ENCODE assay signal across 17 cellular contexts in the genomic region with DNA sequence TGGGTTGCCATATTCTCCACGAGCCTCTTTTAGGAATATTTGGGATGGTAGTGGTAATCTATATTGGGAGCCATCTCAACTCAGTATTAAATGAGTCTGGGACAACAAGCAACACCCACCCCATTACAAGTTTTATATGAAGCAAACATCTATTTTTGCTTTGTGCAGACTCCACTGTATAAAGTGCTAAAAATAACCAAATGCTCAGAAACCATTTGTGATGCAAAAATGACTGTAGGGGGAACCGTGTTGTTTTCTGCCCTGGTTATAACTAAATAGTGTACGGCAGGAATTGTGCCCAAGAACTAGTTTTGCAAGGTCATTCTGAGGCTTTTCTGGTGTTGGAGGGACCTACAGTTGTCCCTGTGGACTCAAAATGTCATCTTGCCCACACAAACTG.
DNase-seq lines count a peak whose midpoint lies in the region; ATAC-seq and TF ChIP-seq lines count a peak whose summit lies in the region.
"Had no signal": no experiment of that assay in that cellular context is flagged by ENCODE, and none has a peak within 500 bp of the region (broad histone marks: within the 10 kb centered on the region; RNA-seq: fewer than 3 reads in every experiment).

No MANE protein-coding gene starts in this region.

- no peak for TF ChIP-seq CTCF in heart right ventricle (IDR thresholded peaks at IDR 0.05)
- TF ChIP-seq CTCF in parathyroid adenoma (IDR thresholded peaks at IDR 0.05), result no peak

- no peak overlapping the region for H3K9ac ChIP-seq in parathyroid adenoma
- H3K9ac ChIP-seq: KMS-11 had no signal

- H3K27me3 ChIP-seq in heart right ventricle, result no peaks in the 10 kb centered on the region
- no peaks in the 10 kb centered on the region for H3K27me3 ChIP-seq in parathyroid adenoma (ENCODE audit: control insufficient read depth, insufficient read depth, low read length)
- H3K27me3 ChIP-seq: SJSA1 had no signal

- WGBS in heart right ventricle, 2 donors, result 31 to 52% methylated on average over 3 of the region's 3 CpGs

- ATAC-seq in heart right ventricle (peak in 3 of 8 donors; percentile 13 to 20 (median 15)), Right ventricle myocardium inferior (no peak), GM21717 (IDR thresholded peaks at IDR 0.05; ENCODE audit: unreplicated experiment) (no peak), HG03139 (IDR thresholded peaks at IDR 0.05; ENCODE audit: unreplicated experiment) (no peak)
- ATAC-seq in effector memory CD8-positive, alpha-beta T cell (replicated peaks), result no peak

- H3K4me3 Mint-ChIP-seq in effector memory CD8-positive, alpha-beta T cell, result no peak overlapping the region
- H3K4me3 Mint-ChIP-seq: T-helper 2 cell treated with Interferon-gamma antibody and Interleukin-4, amounts not matched to agents 5 μg/mL and 100 μg/mL, for 36 hours; WTC11 had no signal

- no peaks in the 10 kb centered on the region for H3K9me3 Mint-ChIP-seq in effector memory CD8-positive, alpha-beta T cell
- H3K9me3 Mint-ChIP-seq: T-helper 2 cell treated with Interferon-gamma antibody and Interleukin-4, amounts not matched to agents 5 μg/mL and 100 μg/mL, for 36 hours; WTC11 had no signal

- no peak overlapping the region for H2AFZ ChIP-seq in parathyroid adenoma

- DNase-seq in heart right ventricle (no peak), Right ventricle myocardium inferior (ENCODE audit: missing footprints) (no peak), iPS-NIHi11 (ENCODE audit: low spot score) (no peak)
- DNase-seq in effector memory CD8-positive, alpha-beta T cell, result no peak
- no peak for DNase-seq in activated CD4-positive, alpha-beta T cell treated with anti-CD3 and anti-CD28 coated beads for 1 hour
- DNase-seq: amygdala, islet precursor cell, midbrain, NCI-H1092 treated with DMSO at 0.1 percent for 48 hours had no signal

- peaks cover 4 to 57% (median 49%) of the 10 kb centered on the region in 9 donors for H3K4me1 ChIP-seq in heart right ventricle
- H3K4me1 ChIP-seq in parathyroid adenoma, result peaks cover 33% of the 10 kb centered on the region

- peak overlapping the region in 9 of 10 donors; percentile 18 to 80 (median 65) for H3K27ac ChIP-seq in heart right ventricle
- peak overlapping the region; percentile 67 for H3K27ac ChIP-seq in parathyroid adenoma
- H3K27ac ChIP-seq: C4-2B, KMS-11, SJSA1 had no signal

- peak overlapping the region; percentile 48 for H3K4me2 ChIP-seq in parathyroid adenoma (ENCODE audit: low read length)
- H3K4me2 ChIP-seq: KMS-11 had no signal

- intact Hi-C loops in heart right ventricle (cut with DNase I), result loop anchor here in 9 of 10 donors (5.0 to 10.0 kb wide), 7 partner anchors 34 to 229 kb away; a partner anchor contains a TSS
- intact Hi-C loops in Right ventricle myocardium inferior (cut with DNase I), result loop anchor here (2.0 to 5.0 kb wide), 2 partner anchors 49 to 89 kb away; a partner anchor contains a TSS

- no peak overlapping the region for H3K4me3 ChIP-seq in heart right ventricle
- peak overlapping the region; percentile 16 for H3K4me3 ChIP-seq in parathyroid adenoma (ENCODE audit: low read depth, low read length)
- H3K4me3 ChIP-seq: SJSA1 had no signal

- H3K79me2 ChIP-seq in parathyroid adenoma, result peaks cover 13% of the 10 kb centered on the region

- peak overlapping the region; percentile 39 to 85 for H3K27ac Mint-ChIP-seq in effector memory CD8-positive, alpha-beta T cell
- H3K27ac Mint-ChIP-seq: T-helper 2 cell treated with Interferon-gamma antibody and Interleukin-4, amounts not matched to agents 5 μg/mL and 100 μg/mL, for 36 hours; WTC11 had no signal

- H3K4me1 Mint-ChIP-seq in effector memory CD8-positive, alpha-beta T cell (ENCODE audit: low read depth in 2 of 2), result peaks cover 16 to 47% of the 10 kb centered on the region in 2 donors

- peaks cover 5% of the 10 kb centered on the region for H3K36me3 Mint-ChIP-seq in effector memory CD8-positive, alpha-beta T cell (ENCODE audit: insufficient read depth)
- H3K36me3 Mint-ChIP-seq: WTC11 had no signal

- H3K36me3 ChIP-seq in heart right ventricle (no peaks in the 10 kb centered on the region), parathyroid adenoma (ENCODE audit: control insufficient read depth, insufficient read depth, low read length) (no peaks in the 10 kb centered on the region)
- H3K36me3 ChIP-seq: SJSA1 had no signal

- H3K9me3 ChIP-seq in heart right ventricle (no peaks in the 10 kb centered on the region), parathyroid adenoma (ENCODE audit: control insufficient read depth, low read length) (no peaks in the 10 kb centered on the region)
- H3K9me3 ChIP-seq: SJSA1 had no signal

- no peaks in the 10 kb centered on the region for H3K27me3 Mint-ChIP-seq in effector memory CD8-positive, alpha-beta T cell
